14 cellular contexts compared by ENCODE assay signal in the genomic region with DNA sequence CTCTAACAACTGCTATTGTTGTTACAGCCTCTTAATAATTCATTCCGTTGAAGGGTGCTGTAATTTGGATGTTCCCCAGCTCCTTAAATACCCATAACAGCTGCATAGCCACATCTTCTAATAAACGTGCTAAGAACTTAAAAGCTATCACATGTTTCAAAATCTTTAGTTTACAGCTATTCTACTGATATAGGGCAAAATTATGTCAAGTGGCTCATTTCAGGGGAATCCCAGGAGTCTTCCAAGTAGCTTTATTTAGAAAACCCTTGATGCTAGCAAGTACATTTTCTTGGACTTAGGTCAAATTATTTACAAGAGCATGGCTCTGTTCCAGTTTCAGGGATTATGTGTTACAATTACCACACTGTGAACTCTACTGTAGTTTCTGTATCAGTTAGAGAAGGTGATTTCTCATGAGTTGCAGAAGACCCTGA.
DNase-seq lines count a peak whose midpoint lies in the region; ATAC-seq, FAIRE-seq and TF ChIP-seq lines count a peak whose summit lies in the region.
"Had no signal": no experiment of that assay in that cellular context is flagged by ENCODE, and none has a peak within 500 bp of the region (broad histone marks: within the 10 kb centered on the region; RNA-seq: fewer than 3 reads in every experiment).

No MANE protein-coding gene starts in this region.

- DNase-seq in RWPE1 (ENCODE audit: low spot score) (peak; percentile 2), myocyte (ENCODE audit: low read depth) (peak; percentile 80), RCC 7860 (ENCODE audit: low spot score) (no peak), upper lobe of left lung (no peak), kidney (no peak)
- no peak for DNase-seq in activated T-helper 2 cell treated with anti-CD3 and anti-CD28 coated beads, Interferon-gamma antibody, Interleukin-2, Interleukin-4, amounts not matched to agents 10 μg/mL and 5 μg/mL and 100 μg/mL, durations not matched to agents 14 hours and 24 hours and 36 hours (ENCODE audit: low spot score)
- DNase-seq: activated naive CD8-positive, alpha-beta T cell treated with anti-CD3 and anti-CD28 coated beads, Interleukin-2, amount 10 ng/mL, durations not matched to agents 7 days and 5 days; EL; stimulated activated naive CD4-positive, alpha-beta T cell treated with Interleukin-2 at 50 U/mL for 16 hours had no signal

- no peaks in the 10 kb centered on the region for H3K36me3 Mint-ChIP-seq in activated T-helper 2 cell treated with anti-CD3 and anti-CD28 coated beads, Interferon-gamma antibody, Interleukin-2, Interleukin-4, amounts not matched to agents 10 μg/mL and 5 μg/mL and 100 μg/mL, durations not matched to agents 14 hours and 24 hours and 36 hours (ENCODE audit: low read depth)

- no peaks in the 10 kb centered on the region for H3K9me3 Mint-ChIP-seq in activated T-helper 2 cell treated with anti-CD3 and anti-CD28 coated beads, Interferon-gamma antibody, Interleukin-2, Interleukin-4, amounts not matched to agents 10 μg/mL and 5 μg/mL and 100 μg/mL, durations not matched to agents 14 hours and 24 hours and 36 hours

- H3K36me3 ChIP-seq in upper lobe of left lung (no peaks in the 10 kb centered on the region), kidney (ENCODE audit: control insufficient read depth in 1 of 2, insufficient read depth in 2 of 2, low read length in 2 of 2) (no peaks in the 10 kb centered on the region)

- no peaks in the 10 kb centered on the region for H3K27me3 Mint-ChIP-seq in activated T-helper 2 cell treated with anti-CD3 and anti-CD28 coated beads, Interferon-gamma antibody, Interleukin-2, Interleukin-4, amounts not matched to agents 10 μg/mL and 5 μg/mL and 100 μg/mL, durations not matched to agents 14 hours and 24 hours and 36 hours (ENCODE audit: low read depth)
- H3K27me3 Mint-ChIP-seq: activated naive CD8-positive, alpha-beta T cell treated with anti-CD3 and anti-CD28 coated beads, Interleukin-2, amount 10 ng/mL, durations not matched to agents 7 days and 5 days had no signal

- no peak overlapping the region for H3K9ac ChIP-seq in kidney (ENCODE audit: low read length in 2 of 2)
- H3K9ac ChIP-seq: parathyroid adenoma had no signal

- no peaks in the 10 kb centered on the region for H3K9me3 ChIP-seq in upper lobe of left lung
- no peaks in the 10 kb centered on the region for H3K9me3 ChIP-seq in kidney (ENCODE audit: control insufficient read depth in 1 of 2, low read length in 2 of 2)

- FAIRE-seq in RCC 7860 (lab: Jason Lieb, UNC) (no peak), kidney (lab: Jason Lieb, UNC) (no peak)
- FAIRE-seq: H1, TTC549 had no signal

- no peak for TF ChIP-seq POLR2A in upper lobe of left lung (IDR thresholded peaks at IDR 0.05)

- CTCF ChIA-PET in RWPE1 (lab: Yijun Ruan, JAX) = no interaction called here

- POLR2A ChIA-PET in RWPE1 (lab: Yijun Ruan, JAX; ENCODE audit: low non-redundant PET) = no interaction called here

- H3K27ac ChIP-seq in RWPE1 = no peak overlapping the region
- no peak overlapping the region for H3K27ac ChIP-seq in upper lobe of left lung
- H3K27ac ChIP-seq in kidney (ENCODE audit: low read depth in 2 of 2, low read length in 2 of 2) = no peak overlapping the region
- H3K27ac ChIP-seq: parathyroid adenoma had no signal

- H3K4me1 Mint-ChIP-seq in activated T-helper 2 cell treated with anti-CD3 and anti-CD28 coated beads, Interferon-gamma antibody, Interleukin-2, Interleukin-4, amounts not matched to agents 10 μg/mL and 5 μg/mL and 100 μg/mL, durations not matched to agents 14 hours and 24 hours and 36 hours (ENCODE audit: low read depth) = peaks cover 11% of the 10 kb centered on the region

- no peaks in the 10 kb centered on the region for H3K27me3 ChIP-seq in upper lobe of left lung

- TF ChIP-seq CTCF in RWPE1 (conservative IDR thresholded peaks at IDR 0.05; ENCODE audit: low read depth) (no peak), upper lobe of left lung (IDR thresholded peaks at IDR 0.05) (no peak), kidney (IDR thresholded peaks at IDR 0.05; ENCODE audit: borderline replicate concordance, extremely low read depth, insufficient read depth) (no peak)

- 17 to 33% methylated on average over 2 of the region's 2 CpGs for WGBS in upper lobe of left lung, 2 donors

- ATAC-seq in GM19324 (IDR thresholded peaks at IDR 0.05; ENCODE audit: low FRiP score, unreplicated experiment) (peak; percentile 34), HG03196 (IDR thresholded peaks at IDR 0.05; ENCODE audit: unreplicated experiment) (peak; percentile 39), upper lobe of left lung (ENCODE audit: low FRiP score in 2 of 2) (no peak)

- TF ChIP-seq EP300 in upper lobe of left lung (IDR thresholded peaks at IDR 0.05) = no peak

- H3K27ac Mint-ChIP-seq in activated T-helper 2 cell treated with anti-CD3 and anti-CD28 coated beads, Interferon-gamma antibody, Interleukin-2, Interleukin-4, amounts not matched to agents 10 μg/mL and 5 μg/mL and 100 μg/mL, durations not matched to agents 14 hours and 24 hours and 36 hours = no peak overlapping the region
- H3K27ac Mint-ChIP-seq: activated naive CD8-positive, alpha-beta T cell treated with anti-CD3 and anti-CD28 coated beads, Interleukin-2, amount 10 ng/mL, durations not matched to agents 7 days and 5 days had no signal

- H3K4me3 ChIP-seq in upper lobe of left lung = no peak overlapping the region
- H3K4me3 ChIP-seq in kidney (ENCODE audit: low read length in 2 of 2) = no peak overlapping the region

- no peak overlapping the region for H3K4me3 Mint-ChIP-seq in activated T-helper 2 cell treated with anti-CD3 and anti-CD28 coated beads, Interferon-gamma antibody, Interleukin-2, Interleukin-4, amounts not matched to agents 10 μg/mL and 5 μg/mL and 100 μg/mL, durations not matched to agents 14 hours and 24 hours and 36 hours (ENCODE audit: low read depth)
- H3K4me3 Mint-ChIP-seq: activated naive CD8-positive, alpha-beta T cell treated with anti-CD3 and anti-CD28 coated beads, Interleukin-2, amount 10 ng/mL, durations not matched to agents 7 days and 5 days had no signal

- intact Hi-C loops in activated T-helper 2 cell treated with anti-CD3 and anti-CD28 coated beads, Interferon-gamma antibody, Interleukin-2, Interleukin-4, amounts not matched to agents 10 μg/mL and 5 μg/mL and 100 μg/mL, durations not matched to agents 14 hours and 24 hours and 36 hours (cut with micrococcal nuclease) = no loop called here
- intact Hi-C loops in kidney (cut with DNase I) = no loop called here

- H3K4me1 ChIP-seq in upper lobe of left lung = peaks cover 5 to 10% (median 8%) of the 10 kb centered on the region in 4 donors
- no peaks in the 10 kb centered on the region for H3K4me1 ChIP-seq in kidney (ENCODE audit: control insufficient read depth in 1 of 2, insufficient read depth in 1 of 2, low read depth in 1 of 2, low read length in 2 of 2)
- H3K4me1 ChIP-seq: parathyroid adenoma had no signal

Comparison
In these comparisons a context has a peak if more than half of its experiments do, and no peak if none do; other contexts are left out.
1. ATAC-seq: peak in GM19324 (single experiment) and HG03196 (single experiment); none in upper lobe of left lung (0 of 2).
2. DNase-seq: peak in RWPE1 (single experiment) and myocyte (single experiment); none in RCC 7860 (single experiment), upper lobe of left lung (0 of 2), activated T-helper 2 cell treated with anti-CD3 and anti-CD28 coated beads, Interferon-gamma antibody, Interleukin-2, Interleukin-4, amounts not matched to agents 10 μg/mL and 5 μg/mL and 100 μg/mL, durations not matched to agents 14 hours and 24 hours and 36 hours (single experiment) and kidney (single experiment).